8 cellular contexts compared by ENCODE assay signal in the genomic region with DNA sequence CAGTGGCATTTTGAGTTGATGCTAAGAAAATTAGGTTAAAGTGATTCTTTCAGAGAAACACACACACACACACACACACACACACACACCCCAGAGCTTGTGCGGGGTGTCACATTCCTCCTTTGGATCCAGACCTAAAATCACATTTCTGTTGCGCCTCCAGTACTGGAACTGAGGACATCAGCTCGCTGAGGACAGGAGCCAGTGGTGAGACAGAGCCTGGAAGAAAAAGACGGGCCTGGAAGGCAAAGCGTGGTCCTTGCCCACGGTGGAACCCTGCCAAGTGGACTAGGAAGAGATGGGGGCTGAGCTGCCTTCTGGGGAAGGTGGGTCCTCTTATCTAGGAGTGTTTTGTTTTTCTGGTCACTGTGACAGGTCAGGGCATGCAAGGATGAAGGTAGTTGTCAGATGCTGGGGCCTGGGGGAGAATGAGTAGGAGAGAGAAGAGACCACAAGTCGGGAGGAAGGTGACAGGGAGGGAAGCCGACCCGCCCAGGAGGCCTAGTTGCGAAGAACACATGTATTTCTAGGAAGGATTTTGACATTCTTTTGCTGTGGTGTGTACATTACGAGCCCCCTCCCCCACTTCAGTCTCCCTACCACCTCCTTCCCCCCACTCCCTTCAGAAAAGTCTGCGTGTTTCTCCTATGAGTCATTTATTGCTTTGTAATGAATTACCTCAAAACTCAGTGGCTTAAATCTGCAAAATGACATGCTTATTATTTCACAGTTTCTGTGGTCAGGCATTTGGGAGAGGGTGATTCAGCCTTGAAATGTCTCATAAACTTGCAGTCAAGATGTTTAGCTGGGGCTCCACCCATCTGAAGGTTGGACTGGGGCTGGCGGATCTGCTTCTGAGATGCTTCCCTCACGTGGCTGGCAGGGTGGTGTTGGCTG. TPM values are rescaled to one million over a fixed set of nuclear protein-coding genes. Genes with fewer than 3 reads are reported as not detected.
DNase-seq lines count a peak whose midpoint lies in the region.

No MANE protein-coding gene starts in this region.

- peaks cover 49% of the 10 kb centered on the region for H3K27me3 Mint-ChIP-seq in activated T-cell treated with anti-CD3 and anti-CD28 coated beads, Interleukin-2, amount 50 U/mL, for 24 hours

- H3K4me3 Mint-ChIP-seq in activated T-cell treated with anti-CD3 and anti-CD28 coated beads, Interleukin-2, amount 50 U/mL, for 24 hours, result no peak overlapping the region

- DNase-seq in AG20443 (ENCODE audit: low spot score) (peak; percentile 88), HT1080 (ENCODE audit: low read depth) (peak; percentile 100), kidney glomerular epithelial cell (lab: John Stamatoyannopoulos, UW) (peak; percentile 100), ecto neural progenitor cell (ENCODE audit: low spot score) (no peak), NCI-H1105 (lab: John Stamatoyannopoulos, UW) (no peak), NCI-H748 (lab: John Stamatoyannopoulos, UW; ENCODE audit: unreplicated experiment) (no peak), cerebellum (ENCODE audit: low spot score) (no peak)
- DNase-seq in activated T-cell treated with anti-CD3 and anti-CD28 coated beads, Interleukin-2, amount 50 U/mL, for 24 hours, result peak; percentile 59

- peaks cover 33% of the 10 kb centered on the region for H3K4me1 Mint-ChIP-seq in activated T-cell treated with anti-CD3 and anti-CD28 coated beads, Interleukin-2, amount 50 U/mL, for 24 hours (ENCODE audit: low read depth)

- peaks cover 1% of the 10 kb centered on the region for H3K36me3 Mint-ChIP-seq in activated T-cell treated with anti-CD3 and anti-CD28 coated beads, Interleukin-2, amount 50 U/mL, for 24 hours (ENCODE audit: low read depth)

- H3K9me3 Mint-ChIP-seq in activated T-cell treated with anti-CD3 and anti-CD28 coated beads, Interleukin-2, amount 50 U/mL, for 24 hours, result peaks cover 4% of the 10 kb centered on the region

- H3K27ac Mint-ChIP-seq in activated T-cell treated with anti-CD3 and anti-CD28 coated beads, Interleukin-2, amount 50 U/mL, for 24 hours, result peak overlapping the region; percentile 83

RNA-seq across cellular contexts. Expression of a gene that starts 4.8 kb away (rescaled TPM):
- total RNA-seq in HT1080 (2014; rRNA removed; shearing (Covaris generic)), result 5.7 and 7.0 TPM in 2 replicates
- 10.4 and 10.7 TPM in 2 replicates for polyA plus RNA-seq in HT1080 (2015; cell fraction: cytosol; rRNA removed)
- 19.1 and 20.2 TPM in 2 replicates for polyA plus RNA-seq in HT1080 (2015; cell fraction: nucleus; rRNA removed)
- total RNA-seq in cerebellum, result 5.7 TPM

RNA-seq across cellular contexts. Expression of a gene that starts 54.1 kb away (rescaled TPM):
- total RNA-seq in HT1080 (2014; rRNA removed; shearing (Covaris generic)), result not detected in 2 replicates
- 0.05 and 0.08 TPM in 2 replicates for polyA plus RNA-seq in HT1080 (2015; cell fraction: cytosol; rRNA removed)
- 0.49 and 0.85 TPM in 2 replicates for polyA plus RNA-seq in HT1080 (2015; cell fraction: nucleus; rRNA removed)
- 5.4 TPM for total RNA-seq in cerebellum

Comparison
In these comparisons a context has a peak if more than half of its experiments do, and no peak if none do; other contexts are left out.
1. DNase-seq: peak in AG20443 (single experiment), HT1080 (single experiment), activated T-cell treated with anti-CD3 and anti-CD28 coated beads, Interleukin-2, amount 50 U/mL, for 24 hours (single experiment) and kidney glomerular epithelial cell (single experiment); none in ecto neural progenitor cell (single experiment), NCI-H1105 (single experiment), NCI-H748 (single experiment) and cerebellum (single experiment).